15 cellular contexts compared by ENCODE assay signal in the genomic region with DNA sequence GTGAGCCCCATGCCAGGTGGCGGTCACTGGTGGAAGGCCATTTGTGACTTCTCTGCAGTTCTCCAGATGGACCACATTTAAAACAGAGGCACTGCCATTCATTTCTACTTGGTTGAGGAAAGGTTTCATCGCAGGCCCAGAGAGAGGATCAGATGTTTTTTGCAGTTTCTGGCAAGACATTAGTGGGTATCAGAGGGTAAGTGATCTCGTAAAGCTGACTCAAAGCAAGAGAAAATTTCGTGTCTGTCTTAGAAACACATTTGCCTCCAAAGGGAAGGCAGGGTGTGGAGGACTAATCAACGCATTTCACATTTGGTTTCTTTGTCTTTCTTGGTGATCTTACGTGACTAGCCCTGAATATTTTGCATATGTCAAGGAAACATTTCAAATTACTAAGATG.
A peak's percentile ranks its signal among the peaks of the same experiment; 100 is the strongest.
DNase-seq lines count a peak whose midpoint lies in the region; ATAC-seq and TF ChIP-seq lines count a peak whose summit lies in the region.
"Had no signal": no experiment of that assay in that cellular context is flagged by ENCODE, and none has a peak within 500 bp of the region (broad histone marks: within the 10 kb centered on the region; RNA-seq: fewer than 3 reads in every experiment).

No MANE protein-coding gene starts in this region.

- H3K36me3 ChIP-seq in GM06990 (ENCODE audit: control insufficient read depth, insufficient read depth, low read length) = no peaks in the 10 kb centered on the region; the same call in 1 of the 2 replicates
- H3K36me3 ChIP-seq in CD4-positive, alpha-beta memory T cell (ENCODE audit: insufficient read depth, low read length) = no peaks in the 10 kb centered on the region

- TF ChIP-seq CTCF in GM06990 (IDR thresholded peaks at IDR 0.05; ENCODE audit: insufficient read depth, low read length, poor library complexity, severe bottlenecking) = no peak

- peak; percentile 59 for DNase-seq in GM06990 (ENCODE audit: extremely low read depth, insufficient read length)
- DNase-seq in activated CD4-positive, alpha-beta memory T cell treated with anti-CD3 and anti-CD28 coated beads, Interleukin-2, amount 10 ng/mL, durations not matched to agents 7 days and 5 days = no peak
- DNase-seq in DMS114 treated with DMSO at 0.1 percent for 48 hours (lab: John Stamatoyannopoulos, UW; ENCODE audit: unreplicated experiment) = no peak
- DNase-seq in hypothalamus (lab: John Stamatoyannopoulos, UW) = no peak
- no peak for DNase-seq in CD4-positive, alpha-beta memory T cell
- DNase-seq: activated CD4-positive, alpha-beta T cell treated with anti-CD3 and anti-CD28 coated beads for 4 hours; activated effector memory CD4-positive, alpha-beta T cell treated with Interleukin-2 at 50 U/mL for 16 hours; body of pancreas; hippocampal formation; NCI-H1436 treated with DMSO at 0.1 percent for 48 hours; SHP77 treated with DMSO at 0.1 percent for 48 hours; stimulated activated naive CD4-positive, alpha-beta T cell had no signal

- ATAC-seq in GM18511 (IDR thresholded peaks at IDR 0.05; ENCODE audit: unreplicated experiment) (peak; percentile 67), HG02798 (IDR thresholded peaks at IDR 0.05; ENCODE audit: poor library complexity, unreplicated experiment) (peak; percentile 44), GM19467 (IDR thresholded peaks at IDR 0.05; ENCODE audit: unreplicated experiment) (no peak)
- ATAC-seq: body of pancreas had no signal

- peaks cover 31% of the 10 kb centered on the region for H3K4me1 Mint-ChIP-seq in activated CD4-positive, alpha-beta memory T cell treated with anti-CD3 and anti-CD28 coated beads, Interleukin-2, amount 10 ng/mL, durations not matched to agents 7 days and 5 days
- H3K4me1 Mint-ChIP-seq in CD4-positive, alpha-beta memory T cell = peaks cover 37 to 67% (median 46%) of the 10 kb centered on the region in 4 donors

- peaks cover 32% of the 10 kb centered on the region for H3K36me3 Mint-ChIP-seq in activated CD4-positive, alpha-beta memory T cell treated with anti-CD3 and anti-CD28 coated beads, Interleukin-2, amount 10 ng/mL, durations not matched to agents 7 days and 5 days (ENCODE audit: low read depth)
- peaks cover 11 to 31% of the 10 kb centered on the region in 2 donors for H3K36me3 Mint-ChIP-seq in CD4-positive, alpha-beta memory T cell

- no peak overlapping the region for H3K4me3 ChIP-seq in GM06990 (replicated peaks; ENCODE audit: low read depth, low read length)
- no peak overlapping the region for H3K4me3 ChIP-seq in CD4-positive, alpha-beta memory T cell (ENCODE audit: low read length in 2 of 2)
- H3K4me3 ChIP-seq: body of pancreas had no signal

- intact Hi-C loops in CD4-positive, alpha-beta memory T cell (cut with micrococcal nuclease) = no loop called here

- peak overlapping the region; percentile 23 for H3K27ac Mint-ChIP-seq in activated CD4-positive, alpha-beta memory T cell treated with anti-CD3 and anti-CD28 coated beads, Interleukin-2, amount 10 ng/mL, durations not matched to agents 7 days and 5 days
- peak overlapping the region in 2 of 7 donors; percentile 6 to 8 for H3K27ac Mint-ChIP-seq in CD4-positive, alpha-beta memory T cell

- POLR2A ChIA-PET in activated CD4-positive, alpha-beta memory T cell treated with anti-CD3 and anti-CD28 coated beads, Interleukin-2, amount 10 ng/mL, durations not matched to agents 7 days and 5 days (lab: Charles Lee) = no interaction called here
- POLR2A ChIA-PET in CD4-positive, alpha-beta memory T cell (lab: Charles Lee; ENCODE audit: partially characterized antibody) = no interaction called here

- CTCF ChIA-PET in activated CD4-positive, alpha-beta memory T cell treated with anti-CD3 and anti-CD28 coated beads, Interleukin-2, amount 10 ng/mL, durations not matched to agents 7 days and 5 days (lab: Charles Lee) = no interaction called here
- CTCF ChIA-PET in CD4-positive, alpha-beta memory T cell (lab: Charles Lee; ENCODE audit: partially characterized antibody) = no interaction called here

- peaks cover 14% of the 10 kb centered on the region for H3K9me3 Mint-ChIP-seq in activated CD4-positive, alpha-beta memory T cell treated with anti-CD3 and anti-CD28 coated beads, Interleukin-2, amount 10 ng/mL, durations not matched to agents 7 days and 5 days
- peaks cover 0 to 3% (median 0%) of the 10 kb centered on the region in 8 donors for H3K9me3 Mint-ChIP-seq in CD4-positive, alpha-beta memory T cell

- H3K9me3 ChIP-seq in CD4-positive, alpha-beta memory T cell (ENCODE audit: control insufficient read depth in 1 of 2, low read length in 2 of 2) = no peaks in the 10 kb centered on the region
- H3K9me3 ChIP-seq: body of pancreas had no signal

- no peak overlapping the region for H3K27ac ChIP-seq in CD4-positive, alpha-beta memory T cell (ENCODE audit: low read depth, low read length)
- H3K27ac ChIP-seq: body of pancreas had no signal

- H3K27me3 ChIP-seq in GM06990 (replicated peaks; ENCODE audit: control insufficient read depth, insufficient read depth, low read length) = no peaks in the 10 kb centered on the region
- no peaks in the 10 kb centered on the region for H3K27me3 ChIP-seq in CD4-positive, alpha-beta memory T cell (ENCODE audit: insufficient read depth, low read length)
- H3K27me3 ChIP-seq: body of pancreas had no signal

- H3K4me3 Mint-ChIP-seq in activated CD4-positive, alpha-beta memory T cell treated with anti-CD3 and anti-CD28 coated beads, Interleukin-2, amount 10 ng/mL, durations not matched to agents 7 days and 5 days = no peak overlapping the region
- no peak overlapping the region for H3K4me3 Mint-ChIP-seq in CD4-positive, alpha-beta memory T cell

- no peaks in the 10 kb centered on the region for H3K27me3 Mint-ChIP-seq in activated CD4-positive, alpha-beta memory T cell treated with anti-CD3 and anti-CD28 coated beads, Interleukin-2, amount 10 ng/mL, durations not matched to agents 7 days and 5 days
- H3K27me3 Mint-ChIP-seq in CD4-positive, alpha-beta memory T cell = no peaks in the 10 kb centered on the region

- H3K4me1 ChIP-seq in CD4-positive, alpha-beta memory T cell (ENCODE audit: insufficient read depth, low read length) = peaks cover 34% of the 10 kb centered on the region
- H3K4me1 ChIP-seq: body of pancreas had no signal
